1 cellular context compared by ENCODE assay signal in the genomic region with DNA sequence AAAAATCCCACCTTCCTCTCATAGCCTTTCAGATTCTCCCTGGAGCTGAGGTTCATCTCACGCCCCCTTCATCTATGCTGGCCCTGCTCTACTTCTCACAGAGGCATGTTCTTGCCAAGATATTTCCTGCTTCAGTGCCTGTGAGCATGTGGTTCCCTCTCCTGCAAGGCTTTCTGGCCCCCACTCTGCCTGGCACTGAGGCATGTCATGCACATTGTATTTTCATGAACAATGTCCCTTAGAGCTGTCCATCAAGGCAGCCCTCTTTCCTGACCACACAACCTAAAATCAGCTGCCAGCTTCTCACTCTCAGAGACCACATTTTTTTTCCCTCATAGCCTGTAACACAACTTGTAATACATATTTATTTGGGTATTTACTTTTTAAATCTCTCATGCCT.
TF ChIP-seq lines count a peak whose summit lies in the region.

No MANE protein-coding gene starts in this region.

TF ChIP-seq in GM23338, 12 proteins besides CTCF, POLR2A, EP300 and RAD21 (continued from another document):
- TF ChIP-seq, protein P1, sequence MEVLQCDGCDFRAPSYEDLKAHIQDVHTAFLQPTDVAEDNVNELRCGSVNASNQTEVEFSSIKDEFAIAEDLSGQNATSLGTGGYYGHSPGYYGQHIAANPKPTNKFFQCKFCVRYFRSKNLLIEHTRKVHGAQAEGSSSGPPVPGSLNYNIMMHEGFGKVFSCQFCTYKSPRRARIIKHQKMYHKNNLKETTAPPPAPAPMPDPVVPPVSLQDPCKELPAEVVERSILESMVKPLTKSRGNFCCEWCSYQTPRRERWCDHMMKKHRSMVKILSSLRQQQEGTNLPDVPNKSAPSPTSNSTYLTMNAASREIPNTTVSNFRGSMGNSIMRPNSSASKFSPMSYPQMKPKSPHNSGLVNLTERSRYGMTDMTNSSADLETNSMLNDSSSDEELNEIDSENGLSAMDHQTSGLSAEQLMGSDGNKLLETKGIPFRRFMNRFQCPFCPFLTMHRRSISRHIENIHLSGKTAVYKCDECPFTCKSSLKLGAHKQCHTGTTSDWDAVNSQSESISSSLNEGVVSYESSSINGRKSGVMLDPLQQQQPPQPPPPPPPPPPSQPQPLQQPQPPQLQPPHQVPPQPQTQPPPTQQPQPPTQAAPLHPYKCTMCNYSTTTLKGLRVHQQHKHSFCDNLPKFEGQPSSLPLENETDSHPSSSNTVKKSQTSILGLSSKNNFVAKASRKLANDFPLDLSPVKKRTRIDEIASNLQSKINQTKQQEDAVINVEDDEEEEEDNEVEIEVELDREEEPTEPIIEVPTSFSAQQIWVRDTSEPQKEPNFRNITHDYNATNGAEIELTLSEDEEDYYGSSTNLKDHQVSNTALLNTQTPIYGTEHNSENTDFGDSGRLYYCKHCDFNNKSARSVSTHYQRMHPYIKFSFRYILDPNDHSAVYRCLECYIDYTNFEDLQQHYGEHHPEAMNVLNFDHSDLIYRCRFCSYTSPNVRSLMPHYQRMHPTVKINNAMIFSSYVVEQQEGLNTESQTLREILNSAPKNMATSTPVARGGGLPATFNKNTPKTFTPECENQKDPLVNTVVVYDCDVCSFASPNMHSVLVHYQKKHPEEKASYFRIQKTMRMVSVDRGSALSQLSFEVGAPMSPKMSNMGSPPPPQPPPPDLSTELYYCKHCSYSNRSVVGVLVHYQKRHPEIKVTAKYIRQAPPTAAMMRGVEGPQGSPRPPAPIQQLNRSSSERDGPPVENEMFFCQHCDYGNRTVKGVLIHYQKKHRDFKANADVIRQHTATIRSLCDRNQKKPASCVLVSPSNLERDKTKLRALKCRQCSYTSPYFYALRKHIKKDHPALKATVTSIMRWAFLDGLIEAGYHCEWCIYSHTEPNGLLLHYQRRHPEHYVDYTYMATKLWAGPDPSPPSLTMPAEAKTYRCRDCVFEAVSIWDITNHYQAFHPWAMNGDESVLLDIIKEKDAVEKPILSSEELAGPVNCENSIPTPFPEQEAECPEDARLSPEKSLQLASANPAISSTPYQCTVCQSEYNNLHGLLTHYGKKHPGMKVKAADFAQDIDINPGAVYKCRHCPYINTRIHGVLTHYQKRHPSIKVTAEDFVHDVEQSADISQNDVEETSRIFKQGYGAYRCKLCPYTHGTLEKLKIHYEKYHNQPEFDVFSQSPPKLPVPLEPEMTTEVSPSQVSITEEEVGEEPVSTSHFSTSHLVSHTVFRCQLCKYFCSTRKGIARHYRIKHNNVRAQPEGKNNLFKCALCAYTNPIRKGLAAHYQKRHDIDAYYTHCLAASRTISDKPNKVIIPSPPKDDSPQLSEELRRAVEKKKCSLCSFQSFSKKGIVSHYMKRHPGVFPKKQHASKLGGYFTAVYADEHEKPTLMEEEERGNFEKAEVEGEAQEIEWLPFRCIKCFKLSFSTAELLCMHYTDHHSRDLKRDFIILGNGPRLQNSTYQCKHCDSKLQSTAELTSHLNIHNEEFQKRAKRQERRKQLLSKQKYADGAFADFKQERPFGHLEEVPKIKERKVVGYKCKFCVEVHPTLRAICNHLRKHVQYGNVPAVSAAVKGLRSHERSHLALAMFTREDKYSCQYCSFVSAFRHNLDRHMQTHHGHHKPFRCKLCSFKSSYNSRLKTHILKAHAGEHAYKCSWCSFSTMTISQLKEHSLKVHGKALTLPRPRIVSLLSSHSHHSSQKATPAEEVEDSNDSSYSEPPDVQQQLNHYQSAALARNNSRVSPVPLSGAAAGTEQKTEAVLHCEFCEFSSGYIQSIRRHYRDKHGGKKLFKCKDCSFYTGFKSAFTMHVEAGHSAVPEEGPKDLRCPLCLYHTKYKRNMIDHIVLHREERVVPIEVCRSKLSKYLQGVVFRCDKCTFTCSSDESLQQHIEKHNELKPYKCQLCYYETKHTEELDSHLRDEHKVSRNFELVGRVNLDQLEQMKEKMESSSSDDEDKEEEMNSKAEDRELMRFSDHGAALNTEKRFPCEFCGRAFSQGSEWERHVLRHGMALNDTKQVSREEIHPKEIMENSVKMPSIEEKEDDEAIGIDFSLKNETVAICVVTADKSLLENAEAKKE (CRISPR knock-in tag; IDR thresholded peaks at IDR 0.05), result no peak
- TF ChIP-seq, protein P2, sequence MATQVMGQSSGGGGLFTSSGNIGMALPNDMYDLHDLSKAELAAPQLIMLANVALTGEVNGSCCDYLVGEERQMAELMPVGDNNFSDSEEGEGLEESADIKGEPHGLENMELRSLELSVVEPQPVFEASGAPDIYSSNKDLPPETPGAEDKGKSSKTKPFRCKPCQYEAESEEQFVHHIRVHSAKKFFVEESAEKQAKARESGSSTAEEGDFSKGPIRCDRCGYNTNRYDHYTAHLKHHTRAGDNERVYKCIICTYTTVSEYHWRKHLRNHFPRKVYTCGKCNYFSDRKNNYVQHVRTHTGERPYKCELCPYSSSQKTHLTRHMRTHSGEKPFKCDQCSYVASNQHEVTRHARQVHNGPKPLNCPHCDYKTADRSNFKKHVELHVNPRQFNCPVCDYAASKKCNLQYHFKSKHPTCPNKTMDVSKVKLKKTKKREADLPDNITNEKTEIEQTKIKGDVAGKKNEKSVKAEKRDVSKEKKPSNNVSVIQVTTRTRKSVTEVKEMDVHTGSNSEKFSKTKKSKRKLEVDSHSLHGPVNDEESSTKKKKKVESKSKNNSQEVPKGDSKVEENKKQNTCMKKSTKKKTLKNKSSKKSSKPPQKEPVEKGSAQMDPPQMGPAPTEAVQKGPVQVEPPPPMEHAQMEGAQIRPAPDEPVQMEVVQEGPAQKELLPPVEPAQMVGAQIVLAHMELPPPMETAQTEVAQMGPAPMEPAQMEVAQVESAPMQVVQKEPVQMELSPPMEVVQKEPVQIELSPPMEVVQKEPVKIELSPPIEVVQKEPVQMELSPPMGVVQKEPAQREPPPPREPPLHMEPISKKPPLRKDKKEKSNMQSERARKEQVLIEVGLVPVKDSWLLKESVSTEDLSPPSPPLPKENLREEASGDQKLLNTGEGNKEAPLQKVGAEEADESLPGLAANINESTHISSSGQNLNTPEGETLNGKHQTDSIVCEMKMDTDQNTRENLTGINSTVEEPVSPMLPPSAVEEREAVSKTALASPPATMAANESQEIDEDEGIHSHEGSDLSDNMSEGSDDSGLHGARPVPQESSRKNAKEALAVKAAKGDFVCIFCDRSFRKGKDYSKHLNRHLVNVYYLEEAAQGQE (IDR thresholded peaks at IDR 0.05; ENCODE audit: unreplicated experiment), result no peak
- TF ChIP-seq NANOG (IDR thresholded peaks at IDR 0.05; ENCODE audit: borderline replicate concordance) (no peak), POLR2AphosphoS5 (IDR thresholded peaks at IDR 0.05; ENCODE audit: low read depth) (no peak), ZNF114 (CRISPR knock-in tag; IDR thresholded peaks at IDR 0.05) (no peak)
